1 cellular context compared by ENCODE assay signal in genomic region chr4:6709230-6710114, GRCh38.
TF ChIP-seq lines count a peak whose summit lies in the region.

Gene MRFAP1L1 (minus strand): TSS chr4:6709865. CDS start chr4:6709629, 236 bp downstream.

TF ChIP-seq in HepG2, 621 proteins besides CTCF, POLR2A, EP300 and RAD21 (continued from another document and continues in another):
- TF ChIP-seq HIC2 (CRISPR knock-in tag; IDR thresholded peaks at IDR 0.05; ENCODE audit: low read depth) (no peak), ZBTB2 (CRISPR knock-in tag; IDR thresholded peaks at IDR 0.05; ENCODE audit: low read depth) (0 out of 2 replicates have a peak, but pooled peaks have one; percentile 39), HIVEP1 (CRISPR knock-in tag; IDR thresholded peaks at IDR 0.05) (no peak; the same call in 1 of the 2 replicates), SIX4 (CRISPR knock-in tag; IDR thresholded peaks at IDR 0.05) (no peak; the same call in 1 of the 2 replicates), ZNF205 (CRISPR knock-in tag; IDR thresholded peaks at IDR 0.05) (0 out of 2 replicates have a peak, but pooled peaks have one; percentile 24), ZNF687 (CRISPR knock-in tag; IDR thresholded peaks at IDR 0.05) (peak; percentile 95), HDAC2 (CRISPR knock-in tag; IDR thresholded peaks at IDR 0.05) (peak; percentile 28; the same call in 1 of the 2 replicates), GTF2F1 (IDR thresholded peaks at IDR 0.05; ENCODE audit: low read length) (no peak), TBX2 (CRISPR knock-in tag; IDR thresholded peaks at IDR 0.05; ENCODE audit: borderline replicate concordance) (peak; percentile 62; the same call in 1 of the 2 replicates), ZHX1 (CRISPR knock-in tag; IDR thresholded peaks at IDR 0.05; ENCODE audit: low read depth) (0 out of 2 replicates have a peak, but pooled peaks have one; percentile 32), ZNF770 (CRISPR knock-in tag; IDR thresholded peaks at IDR 0.05) (no peak), ZBTB7A (CRISPR knock-in tag; IDR thresholded peaks at IDR 0.05) (no peak; the same call in 1 of the 2 replicates), CENPT (CRISPR knock-in tag; IDR thresholded peaks at IDR 0.05; ENCODE audit: low read depth) (no peak), ZNF660 (CRISPR knock-in tag; IDR thresholded peaks at IDR 0.05; ENCODE audit: borderline replicate concordance, low read depth) (0 out of 2 replicates have a peak, but pooled peaks have one; percentile 33), ZNF136 (CRISPR knock-in tag; IDR thresholded peaks at IDR 0.05; ENCODE audit: low read depth) (no peak; the same call in 1 of the 2 replicates), BRD4 (CRISPR knock-in tag; IDR thresholded peaks at IDR 0.05) (peak; percentile 33; the same call in 1 of the 2 replicates), GLMP (CRISPR knock-in tag; IDR thresholded peaks at IDR 0.05; ENCODE audit: borderline replicate concordance) (no peak), SP2 (CRISPR knock-in tag; IDR thresholded peaks at IDR 0.05) (no peak), ZHX2 (IDR thresholded peaks at IDR 0.05; ENCODE audit: low read depth) (peak; percentile 93), ZHX2 (CRISPR knock-in tag; IDR thresholded peaks at IDR 0.05; ENCODE audit: borderline replicate concordance) (no peak), ZNF138 (CRISPR knock-in tag; IDR thresholded peaks at IDR 0.05; ENCODE audit: low read depth) (no peak), JUNB (CRISPR knock-in tag; IDR thresholded peaks at IDR 0.05; ENCODE audit: borderline replicate concordance) (no peak), NCOA2 (CRISPR knock-in tag; IDR thresholded peaks at IDR 0.05) (no peak), ARHGAP35 (CRISPR knock-in tag; IDR thresholded peaks at IDR 0.05; ENCODE audit: borderline replicate concordance) (no peak), ZNF367 (CRISPR knock-in tag; IDR thresholded peaks at IDR 0.05; ENCODE audit: borderline replicate concordance) (no peak), SETDB1 (CRISPR knock-in tag; IDR thresholded peaks at IDR 0.05; ENCODE audit: borderline replicate concordance) (no peak), CENPX (CRISPR knock-in tag; IDR thresholded peaks at IDR 0.05) (no peak), ZNF639 (CRISPR knock-in tag; conservative IDR thresholded peaks at IDR 0.05) (no peak), RARG (CRISPR knock-in tag; IDR thresholded peaks at IDR 0.05; ENCODE audit: low read depth) (no peak), RXRA (CRISPR knock-in tag; IDR thresholded peaks at IDR 0.05) (0 out of 2 replicates have a peak, but pooled peaks have one; percentile 17), SPEN (CRISPR knock-in tag; IDR thresholded peaks at IDR 0.05; ENCODE audit: low read depth) (peak; percentile 89), ZFP1 (CRISPR knock-in tag; IDR thresholded peaks at IDR 0.05) (no peak), SNRNP70 (IDR thresholded peaks at IDR 0.05; ENCODE audit: low read depth, low read length) (no peak), RNF2 (conservative IDR thresholded peaks at IDR 0.05; ENCODE audit: low read depth) (no peak; the same call in 1 of the 2 replicates), ZNF326 (CRISPR knock-in tag; IDR thresholded peaks at IDR 0.05; ENCODE audit: borderline replicate concordance) (no peak), NCOR1 (IDR thresholded peaks at IDR 0.05; ENCODE audit: borderline replicate concordance, low read length) (no peak), ZBTB1 (CRISPR knock-in tag; IDR thresholded peaks at IDR 0.05; ENCODE audit: borderline replicate concordance) (no peak), GABPA (IDR thresholded peaks at IDR 0.05; ENCODE audit: low read depth, low read length) (no peak), GABPA (CRISPR knock-in tag; IDR thresholded peaks at IDR 0.05; ENCODE audit: low read depth) (peak; percentile 71), ZNF230 (CRISPR knock-in tag; IDR thresholded peaks at IDR 0.05) (no peak), EEA1 (CRISPR knock-in tag; IDR thresholded peaks at IDR 0.05; ENCODE audit: borderline replicate concordance) (no peak), ZNF839 (CRISPR knock-in tag; IDR thresholded peaks at IDR 0.05; ENCODE audit: borderline replicate concordance) (no peak)
